In the genomic region with DNA sequence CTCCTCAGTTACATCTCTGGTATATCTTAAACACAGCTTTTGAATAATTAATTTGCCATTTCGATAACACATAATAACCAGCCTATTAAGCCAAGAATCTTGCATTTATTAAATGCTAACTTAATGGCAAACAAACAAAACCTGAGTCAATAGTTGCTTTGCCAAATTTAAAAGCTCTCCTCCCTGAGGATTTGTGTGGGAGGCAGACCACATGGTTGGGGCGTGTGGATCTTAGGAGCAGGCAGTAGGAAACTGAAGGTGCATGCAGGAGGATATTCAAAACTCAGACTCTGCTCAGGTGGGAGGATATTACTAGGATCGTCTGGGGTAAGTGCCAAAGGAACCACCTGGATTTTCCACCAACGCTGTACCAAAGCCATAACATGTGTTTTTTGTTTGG, we compare ENCODE assay signal across 20 cellular contexts. TPM values are rescaled to one million over a fixed set of nuclear protein-coding genes. Genes with fewer than 3 reads are reported as not detected.
DNase-seq lines count a peak whose midpoint lies in the region; TF ChIP-seq lines count a peak whose summit lies in the region.
"Had no signal": no experiment of that assay in that cellular context is flagged by ENCODE, and none has a peak within 500 bp of the region (broad histone marks: within the 10 kb centered on the region; RNA-seq: fewer than 3 reads in every experiment).

No MANE protein-coding gene starts in this region.

- no peak overlapping the region for H3K14ac ChIP-seq in mesenchymal stem cell (ENCODE audit: low read length in 2 of 2)

- peaks cover 29% of the 10 kb centered on the region for H3K4me1 Mint-ChIP-seq in type B pancreatic cell (ENCODE audit: unreplicated experiment)
- H3K4me1 Mint-ChIP-seq in CD14-positive monocyte = no peaks in the 10 kb centered on the region
- H3K4me1 Mint-ChIP-seq: CD4-positive, CD25-positive, alpha-beta regulatory T cell had no signal

- H3K79me1 ChIP-seq in mesenchymal stem cell (replicated peaks; ENCODE audit: low read length, poor library complexity, severe bottlenecking) = no peaks in the 10 kb centered on the region

- peak overlapping the region; percentile 22 for H3K9ac ChIP-seq in mesenchymal stem cell (ENCODE audit: low read length)

- H3K4ac ChIP-seq in mesenchymal stem cell (ENCODE audit: low read depth in 1 of 2, low read length in 2 of 2) = no peak overlapping the region

- H3K23ac ChIP-seq in mesenchymal stem cell (ENCODE audit: low read length in 2 of 2) = no peak overlapping the region

- peak overlapping the region in 1 of 2 experiments; percentile 54 for H3K4me3 ChIP-seq in mesenchymal stem cell (ENCODE audit: insufficient read depth in 1 of 2, low read depth in 1 of 2, low read length in 2 of 2)
- H3K4me3 ChIP-seq: SJSA1 had no signal

- 96% methylated on average over 4 of the region's 4 CpGs for WGBS in mesenchymal stem cell

- H2BK5ac ChIP-seq in mesenchymal stem cell (ENCODE audit: low read depth, low read length, poor library complexity, severe bottlenecking) = no peak overlapping the region

- H3K4me3 Mint-ChIP-seq in type B pancreatic cell (no peak overlapping the region), CD14-positive monocyte (no peak overlapping the region)
- H3K4me3 Mint-ChIP-seq: CD4-positive, CD25-positive, alpha-beta regulatory T cell had no signal

- no peaks in the 10 kb centered on the region for H3K36me3 ChIP-seq in mesenchymal stem cell (ENCODE audit: control insufficient read depth in 1 of 2, insufficient read depth in 2 of 2, low read depth in 1 of 2, low read length in 2 of 2)
- H3K36me3 ChIP-seq: BE2C, SJSA1 had no signal

- H3K27ac Mint-ChIP-seq in type B pancreatic cell (no peak overlapping the region), CD14-positive monocyte (no peak overlapping the region)
- H3K27ac Mint-ChIP-seq: CD4-positive, CD25-positive, alpha-beta regulatory T cell had no signal

- H4K8ac ChIP-seq in mesenchymal stem cell (ENCODE audit: low read length) = no peak overlapping the region

- no peak overlapping the region for H2AK5ac ChIP-seq in mesenchymal stem cell (ENCODE audit: low read length, severe bottlenecking)

- no peak overlapping the region for H2BK15ac ChIP-seq in mesenchymal stem cell (ENCODE audit: low read depth, poor library complexity, severe bottlenecking)

- TF ChIP-seq CTCF in type B pancreatic cell (conservative IDR thresholded peaks at IDR 0.05) (no peak), CD14-positive monocyte (IDR thresholded peaks at IDR 0.05) (no peak)

- H3K36me3 Mint-ChIP-seq in type B pancreatic cell = no peaks in the 10 kb centered on the region
- no peaks in the 10 kb centered on the region for H3K36me3 Mint-ChIP-seq in CD14-positive monocyte
- H3K36me3 Mint-ChIP-seq: CD4-positive, CD25-positive, alpha-beta regulatory T cell had no signal

- no peak overlapping the region for H2AFZ ChIP-seq in mesenchymal stem cell (ENCODE audit: low read depth, low read length)

- H3K4me2 ChIP-seq in mesenchymal stem cell (ENCODE audit: low read length, poor library complexity, severe bottlenecking) = no peak overlapping the region

- H3K27ac ChIP-seq in mesenchymal stem cell (ENCODE audit: low read length, poor library complexity, severe bottlenecking) = no peak overlapping the region
- H3K27ac ChIP-seq: SJSA1 had no signal

- H3K27me3 Mint-ChIP-seq in type B pancreatic cell = peaks cover 28% of the 10 kb centered on the region
- peaks cover 7 to 17% (median 15%) of the 10 kb centered on the region in 3 donors for H3K27me3 Mint-ChIP-seq in CD14-positive monocyte (ENCODE audit: low read depth in 3 of 3)
- H3K27me3 Mint-ChIP-seq: CD4-positive, CD25-positive, alpha-beta regulatory T cell had no signal

- H2BK12ac ChIP-seq in mesenchymal stem cell (ENCODE audit: low read length in 2 of 2) = no peak overlapping the region

- intact Hi-C loops in CD14-positive monocyte (cut with micrococcal nuclease) = no loop called here

- H3K9me3 Mint-ChIP-seq in type B pancreatic cell (no peaks in the 10 kb centered on the region), CD14-positive monocyte (peaks cover 0 to 4% (median 0%) of the 10 kb centered on the region in 7 donors)

- peaks cover 0 to 27% of the 10 kb centered on the region in 2 experiments for H3K27me3 ChIP-seq in mesenchymal stem cell (ENCODE audit: control insufficient read depth in 1 of 2, insufficient read depth in 1 of 2, low read length in 2 of 2)
- H3K27me3 ChIP-seq: BE2C, SJSA1 had no signal

- DNase-seq in NCI-H1105 treated with DMSO at 0.1 percent for 48 hours (lab: John Stamatoyannopoulos, UW) (peak; percentile 79), NCI-H1105 (lab: John Stamatoyannopoulos, UW) (no peak), NCI-H69 (lab: John Stamatoyannopoulos, UW) (peak; percentile 50), mesenchymal stem cell (no peak), NCI-H774 (lab: John Stamatoyannopoulos, UW) (no peak), type B pancreatic cell (ENCODE audit: extremely low spot score, unreplicated experiment) (no peak), CD14-positive monocyte (ENCODE audit: low spot score) (no peak)
- DNase-seq: 8988T; ACHN; BE2C; CD4-positive, CD25-positive, alpha-beta regulatory T cell; DMS79; EL; GDM1; Karpas-422; MV-4-11; NCI-H2029; NCI-H2227 treated with DMSO at 0.1 percent for 48 hours; NCI-H526 treated with DMSO at 0.1 percent for 48 hours had no signal

- H3K18ac ChIP-seq in mesenchymal stem cell (ENCODE audit: low read depth in 1 of 2, low read length in 2 of 2) = no peak overlapping the region

- no peaks in the 10 kb centered on the region for H3K9me3 ChIP-seq in mesenchymal stem cell (ENCODE audit: control insufficient read depth, low read length)
- H3K9me3 ChIP-seq: BE2C, SJSA1 had no signal

- no peak overlapping the region for H4K91ac ChIP-seq in mesenchymal stem cell (ENCODE audit: low read length)

- H2BK120ac ChIP-seq in mesenchymal stem cell (ENCODE audit: low read depth, low read length) = no peak overlapping the region

- no peaks in the 10 kb centered on the region for H3K4me1 ChIP-seq in mesenchymal stem cell (ENCODE audit: control insufficient read depth, insufficient read depth, low read depth, low read length)
- H3K4me1 ChIP-seq: BE2C had no signal

RNA-seq across cellular contexts. Expression of a gene that starts 17.8 kb away (rescaled TPM):
- 6.1 TPM for polyA plus RNA-seq in mesenchymal stem cell (2013, experiment 1 of 2)
- 6.3 TPM for polyA plus RNA-seq in mesenchymal stem cell (2013, experiment 2 of 2)
- 7.8 and 38.8 TPM in 2 replicates for total RNA-seq in type B pancreatic cell (ENCODE audit: low replicate concordance)
- polyA plus RNA-seq in CD14-positive monocyte = not detected
- total RNA-seq: CD4-positive, CD25-positive, alpha-beta regulatory T cell had no signal
- polyA plus RNA-seq: CD4-positive, CD25-positive, alpha-beta regulatory T cell had no signal

Comparison
In these comparisons a context has a peak if more than half of its experiments do, and no peak if none do; other contexts are left out.
1. DNase-seq: peak in NCI-H1105 treated with DMSO at 0.1 percent for 48 hours (single experiment) and NCI-H69 (single experiment); none in NCI-H1105 (single experiment), mesenchymal stem cell (single experiment), NCI-H774 (single experiment), type B pancreatic cell (single experiment) and CD14-positive monocyte (single experiment).